8 cellular contexts compared by ENCODE assay signal in genomic region chr6:33454009-33454946, GRCh38. TPM values are rescaled to one million over a fixed set of nuclear protein-coding genes. Genes with fewer than 3 reads are reported as not detected.
DNase-seq lines count a peak whose midpoint lies in the region; ATAC-seq lines count a peak whose summit lies in the region.

Gene ZBTB9, plus strand, starts transcription at chr6:33454576. Its CDS starts 525 bp downstream, at chr6:33455101.

- peaks cover 18% of the 10 kb centered on the region for H3K36me3 Mint-ChIP-seq in activated CD4-positive, alpha-beta T cell treated with anti-CD3 and anti-CD28 coated beads, Interleukin-2, amount 10 ng/mL, durations not matched to agents 7 days and 5 days (ENCODE audit: low read depth)

- H3K4me1 Mint-ChIP-seq in activated CD4-positive, alpha-beta T cell treated with anti-CD3 and anti-CD28 coated beads, Interleukin-2, amount 10 ng/mL, durations not matched to agents 7 days and 5 days: peaks cover 27% of the 10 kb centered on the region

- ATAC-seq in GM19351 (IDR thresholded peaks at IDR 0.05; ENCODE audit: unreplicated experiment) (peak; percentile 98), HG03520 (IDR thresholded peaks at IDR 0.05; ENCODE audit: unreplicated experiment) (peak; percentile 97), left lobe of liver (peak; percentile 99)

- DNase-seq in C1 segment of cervical spinal cord (lab: John Stamatoyannopoulos, UW) (peak; percentile 72 to 96 (median 94)), NCI-H526 treated with DMSO at 0.1 percent for 48 hours (lab: John Stamatoyannopoulos, UW) (peak; percentile 92), dedifferentiated amniotic fluid mesenchymal stem cell (ENCODE audit: extremely low spot score) (peak; percentile 96), left lobe of liver (ENCODE audit: low spot score) (peak; percentile 97)
- DNase-seq in activated CD4-positive, alpha-beta T cell treated with anti-CD3 and anti-CD28 coated beads, Interleukin-2, amount 10 ng/mL, durations not matched to agents 7 days and 5 days: peak; percentile 97
- peak; percentile 94 for DNase-seq in stimulated activated CD4-positive, alpha-beta T cell treated with anti-CD3 and anti-CD28 coated beads, Interleukin-2, amount 100 ng/mL, for 24 hours

- H3K27me3 Mint-ChIP-seq in activated CD4-positive, alpha-beta T cell treated with anti-CD3 and anti-CD28 coated beads, Interleukin-2, amount 10 ng/mL, durations not matched to agents 7 days and 5 days: no peaks in the 10 kb centered on the region

- peak within 1 kb of the TSS; percentile 90 for H3K27ac Mint-ChIP-seq in activated CD4-positive, alpha-beta T cell treated with anti-CD3 and anti-CD28 coated beads, Interleukin-2, amount 10 ng/mL, durations not matched to agents 7 days and 5 days

- POLR2A ChIA-PET in activated CD4-positive, alpha-beta T cell treated with anti-CD3 and anti-CD28 coated beads, Interleukin-2, amount 10 ng/mL, durations not matched to agents 7 days and 5 days (lab: Charles Lee): interaction anchor here (0.5 to 1.0 kb wide), 4 partner anchors 14 to 166 kb away, joined by 3 to 9 read pairs (median 4); no protein-coding TSS in a partner anchor

- CTCF ChIA-PET in activated CD4-positive, alpha-beta T cell treated with anti-CD3 and anti-CD28 coated beads, Interleukin-2, amount 10 ng/mL, durations not matched to agents 7 days and 5 days (lab: Charles Lee): interaction anchor here (0.8 to 1.8 kb wide), 10 partner anchors 7 to 315 kb away, joined by 3 to 7 read pairs (median 4); partner anchors contain the start of gene UQCC2

- H3K9me3 Mint-ChIP-seq in activated CD4-positive, alpha-beta T cell treated with anti-CD3 and anti-CD28 coated beads, Interleukin-2, amount 10 ng/mL, durations not matched to agents 7 days and 5 days: no peaks in the 10 kb centered on the region

- peak within 1 kb of the TSS; percentile 91 for H3K4me3 Mint-ChIP-seq in activated CD4-positive, alpha-beta T cell treated with anti-CD3 and anti-CD28 coated beads, Interleukin-2, amount 10 ng/mL, durations not matched to agents 7 days and 5 days

RNA-seq across cellular contexts. Expression of gene ZBTB9, which starts in this region (rescaled TPM):
- 1 to 10 TPM; 9.0 to 9.9 TPM for total RNA-seq in activated CD4-positive, alpha-beta T cell treated with anti-CD3 and anti-CD28 coated beads, Interleukin-2, amount 10 ng/mL, durations not matched to agents 7 days and 5 days
- total RNA-seq in left lobe of liver: 2.9 TPM

Comparison
In these comparisons a context has a peak if more than half of its experiments do, and no peak if none do; other contexts are left out.
1. Peak in every context shown above with its lines: DNase-seq and ATAC-seq.